Comparison of ENCODE assay signal across 23 cellular contexts in genomic region chr1:218368686-218369085, GRCh38. TPM values are rescaled to one million over a fixed set of nuclear protein-coding genes. Genes with fewer than 3 reads are reported as not detected.
A peak's percentile ranks its signal among the peaks of the same experiment; 100 is the strongest.
DNase-seq lines count a peak whose midpoint lies in the region; ATAC-seq and TF ChIP-seq lines count a peak whose summit lies in the region.
"Had no signal": no experiment of that assay in that cellular context is flagged by ENCODE, and none has a peak within 500 bp of the region (broad histone marks: within the 10 kb centered on the region; RNA-seq: fewer than 3 reads in every experiment).

No MANE protein-coding gene starts in this region.

- TF ChIP-seq CTCF in left ventricle myocardium inferior (IDR thresholded peaks at IDR 0.05; ENCODE audit: borderline replicate concordance) (no peak), brain microvascular endothelial cell (IDR thresholded peaks at IDR 0.05; ENCODE audit: low read depth, low read length, missing control alignments) (no peak), nephron progenitor cell (IDR thresholded peaks at IDR 0.05) (no peak)

- no peaks in the 10 kb centered on the region for H3K9me3 ChIP-seq in left ventricle myocardium inferior (replicated peaks)
- no peaks in the 10 kb centered on the region for H3K9me3 ChIP-seq in T-helper 17 cell (ENCODE audit: control insufficient read depth, low read length, poor library complexity, severe bottlenecking)

- no peaks in the 10 kb centered on the region for H3K27me3 ChIP-seq in left ventricle myocardium inferior (ENCODE audit: low read depth)
- no peaks in the 10 kb centered on the region for H3K27me3 ChIP-seq in brain microvascular endothelial cell (replicated peaks)

- H3K9me3 Mint-ChIP-seq in nephron progenitor cell: no peaks in the 10 kb centered on the region
- H3K9me3 Mint-ChIP-seq: CD8-positive, alpha-beta memory T cell had no signal

- DNase-seq in left ventricle myocardium inferior: no peak
- DNase-seq in left cardiac atrium: no peak
- no peak for DNase-seq in brain microvascular endothelial cell
- no peak for DNase-seq in nephron progenitor cell
- DNase-seq in stimulated activated CD4-positive, alpha-beta T cell treated with anti-CD3 and anti-CD28 coated beads, Interleukin-2, amount 100 ng/mL, for 48 hours: no peak
- DNase-seq in T-helper 17 cell: no peak
- DNase-seq in NCI-H510A treated with DMSO at 0.1 percent for 48 hours (lab: John Stamatoyannopoulos, UW): no peak
- DNase-seq: 8988T; CD8-positive, alpha-beta memory T cell; DMS53; GDM1; GOT3; HCEC 1CT; KG1; NCI-H1092; NCI-H1436 treated with DMSO at 0.1 percent for 48 hours; NCI-H1930; NCI-H345; NCI-H524 treated with DMSO at 0.1 percent for 48 hours; OCI-M1; Right ventricle myocardium superior had no signal

- H3K27me3 Mint-ChIP-seq in nephron progenitor cell (ENCODE audit: low read depth, poor library complexity): peaks cover 2% of the 10 kb centered on the region
- H3K27me3 Mint-ChIP-seq in T-helper 17 cell: peaks cover 19% of the 10 kb centered on the region

- H3K27ac ChIP-seq in left ventricle myocardium inferior (replicated peaks) (peak overlapping the region; percentile 73), brain microvascular endothelial cell (peak overlapping the region; percentile 38)
- H3K27ac ChIP-seq: C4-2B, HL-60 had no signal

- H3K4me3 ChIP-seq in left ventricle myocardium inferior (no peak overlapping the region), brain microvascular endothelial cell (ENCODE audit: low read depth, low read length) (no peak overlapping the region)

- ATAC-seq in left cardiac atrium: no peak
- ATAC-seq in T-helper 17 cell: no peak

- H3K4me1 Mint-ChIP-seq in nephron progenitor cell: peaks cover 44% of the 10 kb centered on the region
- H3K4me1 Mint-ChIP-seq in T-helper 17 cell: no peaks in the 10 kb centered on the region
- H3K4me1 Mint-ChIP-seq: CD8-positive, alpha-beta memory T cell had no signal

- H3K36me3 Mint-ChIP-seq in nephron progenitor cell (ENCODE audit: low read depth) (peaks cover 18% of the 10 kb centered on the region), T-helper 17 cell (ENCODE audit: low read depth) (peaks cover 2% of the 10 kb centered on the region)

- in situ Hi-C loops in brain microvascular endothelial cell (cut with HindIII; ENCODE audit: low pct_ligation_motif_present, low sequenced_read_pairs): no loop called here

- no peak overlapping the region for H3K4me3 Mint-ChIP-seq in nephron progenitor cell
- H3K4me3 Mint-ChIP-seq in T-helper 17 cell: no peak overlapping the region
- H3K4me3 Mint-ChIP-seq: CD8-positive, alpha-beta memory T cell had no signal

- peak overlapping the region; percentile 4 for H3K27ac Mint-ChIP-seq in nephron progenitor cell
- H3K27ac Mint-ChIP-seq in T-helper 17 cell: no peak overlapping the region
- H3K27ac Mint-ChIP-seq: CD8-positive, alpha-beta memory T cell had no signal

- H3K4me1 ChIP-seq in left ventricle myocardium inferior: peaks cover 38% of the 10 kb centered on the region

- intact Hi-C loops in left ventricle myocardium inferior (cut with micrococcal nuclease) (no loop called here), left cardiac atrium (cut with DNase I) (loop anchor here in 1 of 2 donors (10.0 kb wide), 1 partner anchor 146 kb away; no protein-coding TSS in a partner anchor)

- no peaks in the 10 kb centered on the region for H3K36me3 ChIP-seq in left ventricle myocardium inferior
- peaks cover 47% of the 10 kb centered on the region for H3K36me3 ChIP-seq in brain microvascular endothelial cell (replicated peaks)

RNA-seq across cellular contexts. Expression of gene TGFB2, which starts 23.6 kb away (rescaled TPM):
- 4.4 TPM for total RNA-seq in left ventricle myocardium inferior
- total RNA-seq in left cardiac atrium: 1 to 10 TPM; 2.7 to 4.0 TPM
- total RNA-seq in T-helper 17 cell: 1 to 10 TPM in 1 of 2 donors, under 1 TPM in 1; 0.17 to 3.0 TPM
- total RNA-seq: CD8-positive, alpha-beta memory T cell had no signal
